Comparison of ENCODE assay signal across 19 cellular contexts in genomic region chr1:205766570-205766969, GRCh38. TPM values are rescaled to one million over a fixed set of nuclear protein-coding genes. Genes with fewer than 3 reads are reported as not detected.
DNase-seq lines count a peak whose midpoint lies in the region; ATAC-seq, FAIRE-seq and TF ChIP-seq lines count a peak whose summit lies in the region.
"Had no signal": no experiment of that assay in that cellular context is flagged by ENCODE, and none has a peak within 500 bp of the region (broad histone marks: within the 10 kb centered on the region; RNA-seq: fewer than 3 reads in every experiment).

No MANE protein-coding gene starts in this region.

- no peak for FAIRE-seq in K562 (lab: Jason Lieb, UNC)
- FAIRE-seq: GM19239 had no signal

- H3K4me1 Mint-ChIP-seq in activated CD8-positive, alpha-beta T cell treated with anti-CD3 and anti-CD28 coated beads for 36 hours (ENCODE audit: low read depth) = peaks cover 34% of the 10 kb centered on the region
- H3K4me1 Mint-ChIP-seq in activated CD8-positive, alpha-beta T cell treated with anti-CD3 and anti-CD28 coated beads, Interleukin-2, amount 10 ng/mL, durations not matched to agents 7 days and 5 days (ENCODE audit: low read depth) = peaks cover 24% of the 10 kb centered on the region
- peaks cover 12% of the 10 kb centered on the region for H3K4me1 Mint-ChIP-seq in stimulated activated effector memory CD8-positive, alpha-beta T cell treated with anti-CD3 and anti-CD28 coated beads, Interleukin-12 subunit alpha, Interleukin-12 subunit beta, amount 100 ng/mL, for 72 hours

- no peak overlapping the region for H3K9ac ChIP-seq in K562 (ENCODE audit: insufficient read depth in 1 of 2, low read depth in 2 of 2, low read length in 2 of 2)

- H3K27me3 ChIP-seq in K562 (ENCODE audit: control insufficient read depth in 2 of 2, insufficient read depth in 2 of 2, low read length in 2 of 2) = no peaks in the 10 kb centered on the region
- H3K27me3 ChIP-seq: Peyer's patch had no signal

- H3K27me3 Mint-ChIP-seq in activated CD8-positive, alpha-beta T cell treated with anti-CD3 and anti-CD28 coated beads for 36 hours = no peaks in the 10 kb centered on the region
- no peaks in the 10 kb centered on the region for H3K27me3 Mint-ChIP-seq in activated CD8-positive, alpha-beta T cell treated with anti-CD3 and anti-CD28 coated beads, Interleukin-2, amount 10 ng/mL, durations not matched to agents 7 days and 5 days (ENCODE audit: low read depth)
- H3K27me3 Mint-ChIP-seq: B cell; CD4-positive, CD25-positive, alpha-beta regulatory T cell had no signal

- peaks cover 27% of the 10 kb centered on the region for H3K36me3 Mint-ChIP-seq in activated CD8-positive, alpha-beta T cell treated with anti-CD3 and anti-CD28 coated beads for 36 hours (ENCODE audit: low read depth)
- H3K36me3 Mint-ChIP-seq in activated CD8-positive, alpha-beta T cell treated with anti-CD3 and anti-CD28 coated beads, Interleukin-2, amount 10 ng/mL, durations not matched to agents 7 days and 5 days (ENCODE audit: low read depth) = peaks cover 49% of the 10 kb centered on the region
- H3K36me3 Mint-ChIP-seq in stimulated activated effector memory CD8-positive, alpha-beta T cell treated with anti-CD3 and anti-CD28 coated beads, Interleukin-12 subunit alpha, Interleukin-12 subunit beta, amount 100 ng/mL, for 72 hours = peaks cover 55% of the 10 kb centered on the region

- H3K4me1 ChIP-seq in K562 (replicated peaks in 1 of 2; ENCODE audit: control insufficient read depth in 2 of 2, insufficient read depth in 2 of 2, low read length in 2 of 2) = no peaks in the 10 kb centered on the region; a peak in 1 of 5 replicates
- H3K4me1 ChIP-seq: Peyer's patch had no signal

- intact Hi-C loops in activated CD8-positive, alpha-beta T cell treated with anti-CD3 and anti-CD28 coated beads for 36 hours (cut with micrococcal nuclease) = no loop called here
- intact Hi-C loops in K562 (cut with micrococcal nuclease) (no loop called here), posterior cingulate gyrus (cut with DNase I) (no loop called here)

- H2AFZ ChIP-seq in K562 (ENCODE audit: low read depth, low read length) = no peak overlapping the region
- H2AFZ ChIP-seq: GM23338 had no signal

- H3K27ac Mint-ChIP-seq in activated CD8-positive, alpha-beta T cell treated with anti-CD3 and anti-CD28 coated beads for 36 hours = peak overlapping the region; percentile 46
- no peak overlapping the region for H3K27ac Mint-ChIP-seq in activated CD8-positive, alpha-beta T cell treated with anti-CD3 and anti-CD28 coated beads, Interleukin-2, amount 10 ng/mL, durations not matched to agents 7 days and 5 days
- peak overlapping the region; percentile 91 for H3K27ac Mint-ChIP-seq in stimulated activated effector memory CD8-positive, alpha-beta T cell treated with anti-CD3 and anti-CD28 coated beads, Interleukin-12 subunit alpha, Interleukin-12 subunit beta, amount 100 ng/mL, for 72 hours
- H3K27ac Mint-ChIP-seq: GM23338 had no signal

- no TSS peak for BruUV-seq in K562 (replicated peaks; lab: Mats Ljungman, UMichigan)

- no peak for TF ChIP-seq POLR2A in K562 (conservative IDR thresholded peaks at IDR 0.05)

- H4K20me1 ChIP-seq in K562 (replicated peaks; ENCODE audit: control insufficient read depth, insufficient read depth, low read length) = no peaks in the 10 kb centered on the region

- DNase-seq in activated CD8-positive, alpha-beta T cell treated with anti-CD3 and anti-CD28 coated beads for 36 hours = no peak
- DNase-seq in activated CD8-positive, alpha-beta T cell treated with anti-CD3 and anti-CD28 coated beads, Interleukin-2, amount 10 ng/mL, durations not matched to agents 7 days and 5 days = no peak
- DNase-seq in RWPE1 (ENCODE audit: low spot score) = no peak
- no peak for DNase-seq in K562 (ENCODE audit: extremely low read depth in 1 of 4, low spot score in 3 of 4)
- DNase-seq in stimulated activated effector memory CD8-positive, alpha-beta T cell treated with anti-CD3 and anti-CD28 coated beads, Interleukin-12 subunit alpha, Interleukin-12 subunit beta, amount 100 ng/mL, for 72 hours (ENCODE audit: low spot score in 2 of 2) = no peak
- DNase-seq in posterior cingulate gyrus = no peak
- no peak for DNase-seq in DMS 273 treated with DMSO at 0.1 percent for 48 hours (lab: John Stamatoyannopoulos, UW)
- DNase-seq: 8988T; CD4-positive, CD25-positive, alpha-beta regulatory T cell; GF-D8; KBM-7; NCI-H1105 treated with DMSO at 0.1 percent for 48 hours; NCI-H1694; Peyer's patch had no signal

- no peak for TF ChIP-seq RAD21 in K562 (CRISPR knock-in tag; conservative IDR thresholded peaks at IDR 0.05 in 1 of 2, IDR thresholded peaks at IDR 0.05 in 1 of 2)

- 49% methylated on average over 3 of the region's 3 CpGs for WGBS in K562 (ENCODE audit: insufficient coverage, low coverage, missing lambda C conversion rate)

- H3K27ac ChIP-seq in RWPE1 (peak overlapping the region; percentile 38; the same call in 1 of the 2 replicates), K562 (ENCODE audit: extremely low read depth, low read depth, low read length) (no peak overlapping the region)
- H3K27ac ChIP-seq: Peyer's patch had no signal

- ATAC-seq in activated CD8-positive, alpha-beta T cell treated with anti-CD3 and anti-CD28 coated beads for 36 hours = no peak
- no peak for ATAC-seq in activated CD8-positive, alpha-beta T cell treated with anti-CD3 and anti-CD28 coated beads, Interleukin-2, amount 10 ng/mL, durations not matched to agents 7 days and 5 days
- ATAC-seq in K562 (no peak), GM21825 (IDR thresholded peaks at IDR 0.05; ENCODE audit: unreplicated experiment) (no peak)
- ATAC-seq in stimulated activated effector memory CD8-positive, alpha-beta T cell treated with anti-CD3 and anti-CD28 coated beads, Interleukin-12 subunit alpha, Interleukin-12 subunit beta, amount 100 ng/mL, for 72 hours = no peak
- ATAC-seq: GM23338, Right ventricle myocardium inferior had no signal

- no peak overlapping the region for H3K4me3 Mint-ChIP-seq in activated CD8-positive, alpha-beta T cell treated with anti-CD3 and anti-CD28 coated beads for 36 hours
- H3K4me3 Mint-ChIP-seq in activated CD8-positive, alpha-beta T cell treated with anti-CD3 and anti-CD28 coated beads, Interleukin-2, amount 10 ng/mL, durations not matched to agents 7 days and 5 days = no peak overlapping the region
- no peak overlapping the region for H3K4me3 Mint-ChIP-seq in stimulated activated effector memory CD8-positive, alpha-beta T cell treated with anti-CD3 and anti-CD28 coated beads, Interleukin-12 subunit alpha, Interleukin-12 subunit beta, amount 100 ng/mL, for 72 hours
- H3K4me3 Mint-ChIP-seq: B cell; CD4-positive, CD25-positive, alpha-beta regulatory T cell; GM23338 had no signal

- H3K9me3 Mint-ChIP-seq in activated CD8-positive, alpha-beta T cell treated with anti-CD3 and anti-CD28 coated beads for 36 hours = no peaks in the 10 kb centered on the region
- no peaks in the 10 kb centered on the region for H3K9me3 Mint-ChIP-seq in activated CD8-positive, alpha-beta T cell treated with anti-CD3 and anti-CD28 coated beads, Interleukin-2, amount 10 ng/mL, durations not matched to agents 7 days and 5 days (ENCODE audit: insufficient read depth)
- no peaks in the 10 kb centered on the region for H3K9me3 Mint-ChIP-seq in stimulated activated effector memory CD8-positive, alpha-beta T cell treated with anti-CD3 and anti-CD28 coated beads, Interleukin-12 subunit alpha, Interleukin-12 subunit beta, amount 100 ng/mL, for 72 hours
- H3K9me3 Mint-ChIP-seq: CD4-positive, CD25-positive, alpha-beta regulatory T cell; GM23338 had no signal

- H3K36me3 ChIP-seq in K562 (ENCODE audit: control insufficient read depth, insufficient read depth, low read length) = no peaks in the 10 kb centered on the region

- no peak overlapping the region for H3K4me2 ChIP-seq in K562 (ENCODE audit: insufficient read depth, low read length)
- H3K4me2 ChIP-seq: GM23338 had no signal

- H3K9me1 ChIP-seq in K562 (ENCODE audit: control insufficient read depth, insufficient read depth, low read length) = no peaks in the 10 kb centered on the region

- TF ChIP-seq CTCF in activated CD8-positive, alpha-beta T cell treated with anti-CD3 and anti-CD28 coated beads for 36 hours (IDR thresholded peaks at IDR 0.05) = no peak
- no peak for TF ChIP-seq CTCF in RWPE1 (conservative IDR thresholded peaks at IDR 0.05; ENCODE audit: low read depth)
- TF ChIP-seq CTCF in K562 (IDR thresholded peaks at IDR 0.05 in 2 of 3, conservative IDR thresholded peaks at IDR 0.05 in 1 of 3; ENCODE audit: insufficient read depth in 2 of 3, low read depth in 1 of 3, low read length in 3 of 3) = no peak

- no peaks in the 10 kb centered on the region for H3K9me3 ChIP-seq in K562 (replicated peaks; ENCODE audit: control insufficient read depth, insufficient read depth, low read depth, low read length)
- H3K9me3 ChIP-seq: Peyer's patch had no signal

- H3K4me3 ChIP-seq in K562 = no peak overlapping the region
- H3K4me3 ChIP-seq: GM23338, Peyer's patch had no signal

- no peaks in the 10 kb centered on the region for H3K79me2 ChIP-seq in K562 (ENCODE audit: control insufficient read depth, insufficient read depth, low read length)

- POLR2A ChIA-PET in activated CD8-positive, alpha-beta T cell treated with anti-CD3 and anti-CD28 coated beads for 36 hours (lab: Charles Lee) = interaction anchor here (2.5 kb wide), 1 partner anchor 8 kb away, joined by 10 read pairs; the partner anchor contains the start of gene RAB29
- POLR2A ChIA-PET in activated CD8-positive, alpha-beta T cell treated with anti-CD3 and anti-CD28 coated beads, Interleukin-2, amount 10 ng/mL, durations not matched to agents 7 days and 5 days (lab: Charles Lee) = no interaction called here
- POLR2A ChIA-PET in RWPE1 (lab: Yijun Ruan, JAX; ENCODE audit: low non-redundant PET) = no interaction called here
- POLR2A ChIA-PET in K562 (lab: Yijun Ruan, JAX) = interaction anchor here (2.2 to 2.8 kb wide), 3 partner anchors 8 to 17 kb away, joined by 9 to 20 read pairs (median 10); partner anchors contain the start of gene RAB29

- in situ Hi-C loops in K562 (cut with MboI) = no loop called here

- no peak for TF ChIP-seq EP300 in K562 (IDR thresholded peaks at IDR 0.05; ENCODE audit: low read length)

- CTCF ChIA-PET in activated CD8-positive, alpha-beta T cell treated with anti-CD3 and anti-CD28 coated beads for 36 hours (lab: Charles Lee) = no interaction called here
- CTCF ChIA-PET in activated CD8-positive, alpha-beta T cell treated with anti-CD3 and anti-CD28 coated beads, Interleukin-2, amount 10 ng/mL, durations not matched to agents 7 days and 5 days (lab: Charles Lee) = interaction anchor here (0.8 to 1.5 kb wide), 2 partner anchors 8 to 16 kb away, joined by 3 read pairs; no protein-coding TSS in a partner anchor
- CTCF ChIA-PET in RWPE1 (lab: Yijun Ruan, JAX) (interaction anchor here (0.7 to 1.6 kb wide), 2 partner anchors 15 to 25 kb away, joined by 3 to 7 read pairs; no protein-coding TSS in a partner anchor), K562 (lab: Yijun Ruan, JAX; ENCODE audit: low intra/inter-chr PET ratio) (no interaction called here)

RNA-seq across cellular contexts. Expression of gene RAB29, which starts 8.7 kb away (rescaled TPM):
- total RNA-seq in activated CD8-positive, alpha-beta T cell treated with anti-CD3 and anti-CD28 coated beads for 36 hours = 10 to 100 TPM; 20.1 to 22.5 TPM
- 10 to 100 TPM; 42.5 to 42.7 TPM for total RNA-seq in activated CD8-positive, alpha-beta T cell treated with anti-CD3 and anti-CD28 coated beads, Interleukin-2, amount 10 ng/mL, durations not matched to agents 7 days and 5 days
- total RNA-seq in K562 (2011; cell fraction: chromatin; rRNA removed; ENCODE audit: low replicate concordance) = 9.7 and 12.5 TPM in 2 replicates
- total RNA-seq in K562 (2011; cell fraction: nucleolus; rRNA removed) = 7.2 and 7.7 TPM in 2 replicates
- total RNA-seq in K562 (2011; cell fraction: nucleoplasm; rRNA removed) = 8.9 and 11.8 TPM in 2 replicates
- total RNA-seq in K562 (2014; rRNA removed) (6.9 and 7.7 TPM in 2 replicates), K562 (2014; rRNA removed; fragmentation: Illumina TruSeq; extraction: Trizol) (8.5 and 10.2 TPM in 2 replicates), K562 (2015; rRNA removed; fragmentation: Illumina TruSeq; extraction: Trizol) (9.9 and 11.5 TPM in 2 replicates), K562 (2021) (7.8 and 8.0 TPM in 2 replicates)
- polyA plus RNA-seq in K562 (2011; rRNA removed) (9.9 and 17.6 TPM in 2 replicates), K562 (2014; fragmentation: Illumina TruSeq; extraction: Trizol) (11.1 and 13.9 TPM in 2 replicates), K562 (2014; fragmentation: Nextera tagmentation; extraction: Ambion mirVana) (1 to 10 TPM; 6.3 to 7.5 TPM), K562 (2014; rRNA removed) (7.2 and 10.8 TPM in 2 replicates)
- 11.0 and 14.5 TPM in 2 replicates for polyA plus RNA-seq in K562 (2011; cell fraction: cytosol; rRNA removed)
- polyA plus RNA-seq in K562 (2011; cell fraction: nucleus; rRNA removed) = 7.4 and 13.4 TPM in 2 replicates
- polyA plus RNA-seq in K562 (2012) = 11.1 and 11.3 TPM in 2 replicates
- 6.1 and 11.9 TPM in 2 replicates for polyA minus RNA-seq in K562 (2011; rRNA and poly(A)+ RNA removed)
- polyA minus RNA-seq in K562 (2011; cell fraction: cytosol; rRNA and poly(A)+ RNA removed) = 3.5 and 7.2 TPM in 2 replicates
- polyA minus RNA-seq in K562 (2011; cell fraction: nucleus; rRNA and poly(A)+ RNA removed) = 4.1 and 4.8 TPM in 2 replicates

RNA-seq across cellular contexts. Expression of gene NUCKS1, which starts 16.6 kb away (rescaled TPM):
- total RNA-seq in activated CD8-positive, alpha-beta T cell treated with anti-CD3 and anti-CD28 coated beads for 36 hours = 100 to 1,000 TPM; 145 to 177 TPM
- 100 to 1,000 TPM; 236 to 237 TPM for total RNA-seq in activated CD8-positive, alpha-beta T cell treated with anti-CD3 and anti-CD28 coated beads, Interleukin-2, amount 10 ng/mL, durations not matched to agents 7 days and 5 days
- 27.6 and 204 TPM in 2 replicates for total RNA-seq in K562 (2011; cell fraction: chromatin; rRNA removed; ENCODE audit: low replicate concordance)
- total RNA-seq in K562 (2011; cell fraction: nucleolus; rRNA removed) = 10.8 and 27.2 TPM in 2 replicates
- 57.1 and 92.6 TPM in 2 replicates for total RNA-seq in K562 (2011; cell fraction: nucleoplasm; rRNA removed)
- total RNA-seq in K562 (2014; rRNA removed) = 81.9 and 87.5 TPM in 2 replicates
- 232 and 280 TPM in 2 replicates for total RNA-seq in K562 (2014; rRNA removed; fragmentation: Illumina TruSeq; extraction: Trizol)
- 236 and 244 TPM in 2 replicates for total RNA-seq in K562 (2015; rRNA removed; fragmentation: Illumina TruSeq; extraction: Trizol)
- total RNA-seq in K562 (2021) = 201 and 216 TPM in 2 replicates
- polyA plus RNA-seq in K562 (2011; rRNA removed) = 117 and 149 TPM in 2 replicates
- polyA plus RNA-seq in K562 (2011; cell fraction: cytosol; rRNA removed) = 32.1 and 83.7 TPM in 2 replicates
- polyA plus RNA-seq in K562 (2011; cell fraction: nucleus; rRNA removed) = 19.9 and 37.5 TPM in 2 replicates
- polyA plus RNA-seq in K562 (2012) = 80.3 and 120 TPM in 2 replicates
- 167 and 177 TPM in 2 replicates for polyA plus RNA-seq in K562 (2014; fragmentation: Illumina TruSeq; extraction: Trizol)
- 10 to 100 TPM; 66.7 to 83.4 TPM for polyA plus RNA-seq in K562 (2014; fragmentation: Nextera tagmentation; extraction: Ambion mirVana)
- polyA plus RNA-seq in K562 (2014; rRNA removed) = 94.4 and 95.1 TPM in 2 replicates
- polyA minus RNA-seq in K562 (2011; rRNA and poly(A)+ RNA removed) = 303 and 322 TPM in 2 replicates
- polyA minus RNA-seq in K562 (2011; cell fraction: cytosol; rRNA and poly(A)+ RNA removed) = 85.8 and 115 TPM in 2 replicates
- polyA minus RNA-seq in K562 (2011; cell fraction: nucleus; rRNA and poly(A)+ RNA removed) = 23.7 and 70.9 TPM in 2 replicates

RNA-seq across cellular contexts. Expression of gene SLC41A1, which starts 46.4 kb away (rescaled TPM):
- total RNA-seq in activated CD8-positive, alpha-beta T cell treated with anti-CD3 and anti-CD28 coated beads for 36 hours = 10 to 100 TPM; 33.6 to 35.3 TPM
- total RNA-seq in activated CD8-positive, alpha-beta T cell treated with anti-CD3 and anti-CD28 coated beads, Interleukin-2, amount 10 ng/mL, durations not matched to agents 7 days and 5 days = 10 to 100 TPM in 1 of 2 experiments, 1 to 10 TPM in 1; 8.9 to 10.1 TPM
- total RNA-seq in K562 (2011; cell fraction: chromatin; rRNA removed; ENCODE audit: low replicate concordance) = 37.1 and 52.9 TPM in 2 replicates
- total RNA-seq in K562 (2011; cell fraction: nucleolus; rRNA removed) = 32.9 and 38.7 TPM in 2 replicates
- total RNA-seq in K562 (2011; cell fraction: nucleoplasm; rRNA removed) = 41.1 and 61.4 TPM in 2 replicates
- total RNA-seq in K562 (2014; rRNA removed) = 6.8 and 7.7 TPM in 2 replicates
- 13.4 and 13.5 TPM in 2 replicates for total RNA-seq in K562 (2014; rRNA removed; fragmentation: Illumina TruSeq; extraction: Trizol)
- total RNA-seq in K562 (2015; rRNA removed; fragmentation: Illumina TruSeq; extraction: Trizol) = 8.0 and 8.4 TPM in 2 replicates
- total RNA-seq in K562 (2021) = 17.2 and 20.5 TPM in 2 replicates
- polyA plus RNA-seq in K562 (2011; rRNA removed) = 23.2 and 29.3 TPM in 2 replicates
- 21.8 and 23.3 TPM in 2 replicates for polyA plus RNA-seq in K562 (2011; cell fraction: cytosol; rRNA removed)
- 32.7 and 46.6 TPM in 2 replicates for polyA plus RNA-seq in K562 (2011; cell fraction: nucleus; rRNA removed)
- polyA plus RNA-seq in K562 (2012) = 10.0 and 11.9 TPM in 2 replicates
- 21.0 and 26.8 TPM in 2 replicates for polyA plus RNA-seq in K562 (2014; fragmentation: Illumina TruSeq; extraction: Trizol)
- polyA plus RNA-seq in K562 (2014; fragmentation: Nextera tagmentation; extraction: Ambion mirVana) = 1 to 10 TPM; 4.1 to 5.5 TPM
- polyA plus RNA-seq in K562 (2014; rRNA removed) = 11.4 and 12.2 TPM in 2 replicates
- 15.4 and 21.7 TPM in 2 replicates for polyA minus RNA-seq in K562 (2011; rRNA and poly(A)+ RNA removed)
- 8.3 and 13.1 TPM in 2 replicates for polyA minus RNA-seq in K562 (2011; cell fraction: cytosol; rRNA and poly(A)+ RNA removed)
- polyA minus RNA-seq in K562 (2011; cell fraction: nucleus; rRNA and poly(A)+ RNA removed) = 9.1 and 9.7 TPM in 2 replicates

Comparison
In these comparisons a context has a peak if more than half of its experiments do, and no peak if none do; other contexts are left out.
1. CTCF ChIA-PET loops: an anchor here in activated CD8-positive, alpha-beta T cell treated with anti-CD3 and anti-CD28 coated beads, Interleukin-2, amount 10 ng/mL, durations not matched to agents 7 days and 5 days (0.8 to 1.5 kb wide) and RWPE1 (0.7 to 1.6 kb wide); none called in activated CD8-positive, alpha-beta T cell treated with anti-CD3 and anti-CD28 coated beads for 36 hours and K562.
2. POLR2A ChIA-PET loops: an anchor here in activated CD8-positive, alpha-beta T cell treated with anti-CD3 and anti-CD28 coated beads for 36 hours (2.5 kb wide) and K562 (2.2 to 2.8 kb wide); none called in activated CD8-positive, alpha-beta T cell treated with anti-CD3 and anti-CD28 coated beads, Interleukin-2, amount 10 ng/mL, durations not matched to agents 7 days and 5 days and RWPE1.